7 cellular contexts compared by ENCODE assay signal in genomic region chr4:26099967-26100366, GRCh38.
"Had no signal": no experiment of that assay in that cellular context is flagged by ENCODE, and none has a peak within 500 bp of the region (broad histone marks: within the 10 kb centered on the region; RNA-seq: fewer than 3 reads in every experiment).

No MANE protein-coding gene starts in this region.

- H3K27ac ChIP-seq: HL-60 had no signal

- H3K27ac Mint-ChIP-seq: IgD-negative memory B cell had no signal

- H3K4me1 Mint-ChIP-seq: IgD-negative memory B cell had no signal

- DNase-seq: IMR-90, KBM-7, KG1 had no signal

- H3K27me3 Mint-ChIP-seq: IgD-negative memory B cell had no signal

- ATAC-seq: HepG2, K562 had no signal

- H3K4me3 ChIP-seq: K562 had no signal

- H3K36me3 Mint-ChIP-seq: IgD-negative memory B cell had no signal

- H3K4me3 Mint-ChIP-seq: IgD-negative memory B cell had no signal
